In genomic region chr19:51020988-51021651, GRCh38 we compare ENCODE assay signal across 9 cellular contexts. TPM values are rescaled to one million over a fixed set of nuclear protein-coding genes. Genes with fewer than 3 reads are reported as not detected.
DNase-seq lines count a peak whose midpoint lies in the region; TF ChIP-seq lines count a peak whose summit lies in the region.
"Had no signal": no experiment of that assay in that cellular context is flagged by ENCODE, and none has a peak within 500 bp of the region (broad histone marks: within the 10 kb centered on the region; RNA-seq: fewer than 3 reads in every experiment).

No MANE protein-coding gene starts in this region.

- POLR2A ChIA-PET in CD8-positive, alpha-beta memory T cell (lab: Charles Lee), result no interaction called here

- no peaks in the 10 kb centered on the region for H3K9me2 ChIP-seq in SU-DHL-6 (replicated peaks; ENCODE audit: insufficient read depth, low read length)

- H3K27me3 Mint-ChIP-seq in CD8-positive, alpha-beta memory T cell, result peaks cover 46 to 58% of the 10 kb centered on the region in 2 donors

- CTCF ChIA-PET in CD8-positive, alpha-beta memory T cell (lab: Charles Lee), result interaction anchor here (1.2 to 1.4 kb wide), 2 partner anchors 147 to 149 kb away, joined by 3 to 4 read pairs; no protein-coding TSS in a partner anchor

- no peak overlapping the region for H3K27ac ChIP-seq in SU-DHL-6 (ENCODE audit: low read depth, low read length)
- no peak overlapping the region for H3K27ac ChIP-seq in CD8-positive, alpha-beta memory T cell (ENCODE audit: low read depth, low read length)

- no peaks in the 10 kb centered on the region for H3K79me2 ChIP-seq in SU-DHL-6 (ENCODE audit: insufficient read depth, low read length)

- H3K4me3 ChIP-seq in SU-DHL-6 (ENCODE audit: insufficient read depth, low read length, poor library complexity, severe bottlenecking) (no peak overlapping the region), retinal pigment epithelial cell (ENCODE audit: low read length) (no peak overlapping the region)
- H3K4me3 ChIP-seq in CD8-positive, alpha-beta memory T cell (ENCODE audit: low read length), result no peak overlapping the region

- peaks cover 8 to 19% (median 14%) of the 10 kb centered on the region in 3 donors for H3K4me1 Mint-ChIP-seq in CD8-positive, alpha-beta memory T cell

- no peaks in the 10 kb centered on the region for H4K20me1 ChIP-seq in SU-DHL-6 (ENCODE audit: low read depth, low read length)

- no peaks in the 10 kb centered on the region for H3K27me3 ChIP-seq in SU-DHL-6 (ENCODE audit: low read length)
- H3K27me3 ChIP-seq in CD8-positive, alpha-beta memory T cell (ENCODE audit: insufficient read depth, low read length, poor library complexity, severe bottlenecking), result peaks cover 14% of the 10 kb centered on the region

- no peaks in the 10 kb centered on the region for H3F3A ChIP-seq in SU-DHL-6 (ENCODE audit: insufficient read depth)

- H3K9me3 ChIP-seq in SU-DHL-6 (ENCODE audit: insufficient read depth, low read length), result no peaks in the 10 kb centered on the region
- H3K9me3 ChIP-seq in CD8-positive, alpha-beta memory T cell (ENCODE audit: low read length), result no peaks in the 10 kb centered on the region
- H3K9me3 ChIP-seq: BLaER1 treated with 17β-estradiol and CSF1 and Interleukin-3, amounts not matched to agents 10 nM and 100 nM had no signal

- peak; percentile 90 for TF ChIP-seq CTCF in LNCAP (IDR thresholded peaks at IDR 0.05)
- peak; percentile 56 for TF ChIP-seq CTCF in SU-DHL-6 (IDR thresholded peaks at IDR 0.05; ENCODE audit: insufficient read depth, low read length, poor library complexity, severe bottlenecking)
- peak; percentile 73 for TF ChIP-seq CTCF in retinal pigment epithelial cell (conservative IDR thresholded peaks at IDR 0.05; ENCODE audit: low read depth, low read length)

- H3K4me2 ChIP-seq in SU-DHL-6 (ENCODE audit: low read depth, low read length, poor library complexity, severe bottlenecking), result no peak overlapping the region

- H3K4me3 Mint-ChIP-seq in CD8-positive, alpha-beta memory T cell, result no peak overlapping the region

- H3K36me3 ChIP-seq in SU-DHL-6 (ENCODE audit: low read length), result no peaks in the 10 kb centered on the region
- H3K36me3 ChIP-seq in CD8-positive, alpha-beta memory T cell (ENCODE audit: insufficient read depth, low read length), result no peaks in the 10 kb centered on the region
- H3K36me3 ChIP-seq: BLaER1 treated with 17β-estradiol and CSF1 and Interleukin-3, amounts not matched to agents 10 nM and 100 nM had no signal

- peak; percentile 13 to 74 (median 71) for DNase-seq in NCI-H1417 (lab: John Stamatoyannopoulos, UW)
- no peak for DNase-seq in NCI-H1417 treated with DMSO at 0.1 percent for 48 hours (lab: John Stamatoyannopoulos, UW)
- peak; percentile 29 for DNase-seq in glomerular endothelial cell (ENCODE audit: extremely low read depth, low read depth, low spot score)
- DNase-seq in retinal pigment epithelial cell (ENCODE audit: low read depth), result peak; percentile 48
- DNase-seq in CD8-positive, alpha-beta memory T cell, result no peak
- DNase-seq in stimulated activated CD4-positive, alpha-beta T cell treated with anti-CD3 and anti-CD28 coated beads, Interleukin-4, amount 100 ng/mL, for 1 hour, result no peak

- no peak overlapping the region for H3K27ac Mint-ChIP-seq in CD8-positive, alpha-beta memory T cell

- H3K4me1 ChIP-seq in CD8-positive, alpha-beta memory T cell (ENCODE audit: insufficient read depth, low read length), result peaks cover 5% of the 10 kb centered on the region

- no peaks in the 10 kb centered on the region for H3K36me3 Mint-ChIP-seq in CD8-positive, alpha-beta memory T cell

- H3K9ac ChIP-seq in SU-DHL-6 (ENCODE audit: low read length), result no peak overlapping the region

- no peak overlapping the region for H2AFZ ChIP-seq in SU-DHL-6 (ENCODE audit: low read depth, low read length, severe bottlenecking)

- peaks cover 0 to 3% (median 2%) of the 10 kb centered on the region in 5 donors for H3K9me3 Mint-ChIP-seq in CD8-positive, alpha-beta memory T cell

RNA-seq across cellular contexts. Expression of gene KLK10, which starts 1.6 kb away (rescaled TPM):
- total RNA-seq in glomerular endothelial cell, result not detected in 2 replicates
- not detected for total RNA-seq in CD8-positive, alpha-beta memory T cell
- not detected for polyA plus RNA-seq in CD8-positive, alpha-beta memory T cell

RNA-seq across cellular contexts. Expression of gene KLK11, which starts 5.3 kb away (rescaled TPM):
- total RNA-seq in glomerular endothelial cell, result not detected in 2 replicates
- total RNA-seq in CD8-positive, alpha-beta memory T cell, result not detected
- polyA plus RNA-seq in CD8-positive, alpha-beta memory T cell, result not detected

RNA-seq across cellular contexts. Expression of gene KLK12, which starts 13.7 kb away (rescaled TPM):
- total RNA-seq in glomerular endothelial cell, result not detected in 2 replicates
- not detected for total RNA-seq in CD8-positive, alpha-beta memory T cell
- polyA plus RNA-seq in CD8-positive, alpha-beta memory T cell, result not detected

RNA-seq across cellular contexts. Expression of gene KLK8, which starts 19.7 kb away (rescaled TPM):
- not detected in 2 replicates for total RNA-seq in glomerular endothelial cell
- not detected for total RNA-seq in CD8-positive, alpha-beta memory T cell
- polyA plus RNA-seq in CD8-positive, alpha-beta memory T cell, result not detected

RNA-seq across cellular contexts. Expression of gene KLK7, which starts 37.4 kb away (rescaled TPM):
- total RNA-seq in glomerular endothelial cell, result not detected in 2 replicates
- total RNA-seq in CD8-positive, alpha-beta memory T cell, result not detected
- polyA plus RNA-seq in CD8-positive, alpha-beta memory T cell, result not detected

Comparison
In these comparisons a context has a peak if more than half of its experiments do, and no peak if none do; other contexts are left out.
1. DNase-seq: peak in NCI-H1417 (3 of 3), glomerular endothelial cell (single experiment) and retinal pigment epithelial cell (single experiment); none in NCI-H1417 treated with DMSO at 0.1 percent for 48 hours (single experiment), CD8-positive, alpha-beta memory T cell (0 of 5) and stimulated activated CD4-positive, alpha-beta T cell treated with anti-CD3 and anti-CD28 coated beads, Interleukin-4, amount 100 ng/mL, for 1 hour (single experiment).
2. Peak in every context shown above with its lines, with median percentiles within 50 percentile points of each other: CTCF ChIP-seq.